Comparison of ENCODE assay signal across 24 cellular contexts in genomic region chr4:102447413-102447812, GRCh38. TPM values are rescaled to one million over a fixed set of nuclear protein-coding genes. Genes with fewer than 3 reads are reported as not detected.
A peak's percentile ranks its signal among the peaks of the same experiment; 100 is the strongest.
DNase-seq lines count a peak whose midpoint lies in the region; ATAC-seq, FAIRE-seq and TF ChIP-seq lines count a peak whose summit lies in the region.
"Had no signal": no experiment of that assay in that cellular context is flagged by ENCODE, and none has a peak within 500 bp of the region (broad histone marks: within the 10 kb centered on the region; RNA-seq: fewer than 3 reads in every experiment).

No MANE protein-coding gene starts in this region.

- in situ Hi-C loops in GM12878 (cut with MboI) = loop anchor here (5.0 kb wide), 2 partner anchors 175 to 640 kb away; no protein-coding TSS in a partner anchor

- no peaks in the 10 kb centered on the region for H3K9me3 ChIP-seq in CD4-positive, CD25-positive, alpha-beta regulatory T cell (ENCODE audit: control insufficient read depth in 2 of 2, low read length in 2 of 2)
- H3K9me3 ChIP-seq in GM12878 (replicated peaks; ENCODE audit: control insufficient read depth, insufficient read depth, low read length) = no peaks in the 10 kb centered on the region
- H3K9me3 ChIP-seq: Caco-2, pancreas, thyroid gland had no signal

- no peak overlapping the region for H3K4me3 ChIP-seq in CD4-positive, CD25-positive, alpha-beta regulatory T cell (ENCODE audit: low read depth, low read length)
- H3K4me3 ChIP-seq in GM12878 = no peak overlapping the region
- H3K4me3 ChIP-seq: lung, pancreas, thyroid gland had no signal

- no peak for TF ChIP-seq RAD21 in GM12878 (IDR thresholded peaks at IDR 0.05; ENCODE audit: insufficient read depth, low read depth, low read length)

- H3K4me3 Mint-ChIP-seq in CD4-positive, CD25-positive, alpha-beta regulatory T cell = peak overlapping the region in 2 of 4 donors; percentile 5 to 13
- H3K4me3 Mint-ChIP-seq: activated T-helper 1 cell treated with anti-CD3 and anti-CD28 coated beads, Interleukin-12 subunit alpha, Interleukin-12 subunit beta, Interleukin-2, Interleukin-4 antibody, amounts not matched to agents 30 ng/mL and 10 ng/mL and 1 ng/mL, durations not matched to agents 14 hours and 24 hours and 36 hours; stimulated activated memory B cell treated with anti-CD40 and anti-IgM and Interleukin-4, amounts not matched to agents 10 μg/mL and 1 μg/mL and 100 μg/mL, for 72 hours had no signal

- H3K36me3 Mint-ChIP-seq in CD4-positive, CD25-positive, alpha-beta regulatory T cell = no peaks in the 10 kb centered on the region
- H3K36me3 Mint-ChIP-seq: stimulated activated memory B cell treated with anti-CD40 and anti-IgM and Interleukin-4, amounts not matched to agents 10 μg/mL and 1 μg/mL and 100 μg/mL, for 72 hours had no signal

- SMC1A ChIA-PET in GM12878 (lab: Charles Lee; ENCODE audit: uncharacterized antibody, unreplicated experiment) = interaction anchor here (0.8 to 2.9 kb wide), 10 partner anchors 15 to 644 kb away, joined by 3 to 39 read pairs (median 6); no protein-coding TSS in a partner anchor

- TF ChIP-seq EP300 in GM12878 (IDR thresholded peaks at IDR 0.05; ENCODE audit: borderline replicate concordance in 1 of 2, control insufficient read depth in 1 of 2, low read depth in 2 of 2, low read length in 2 of 2) = no peak

- H3K9ac ChIP-seq in GM12878 (ENCODE audit: control insufficient read depth, insufficient read depth, low read length) = no peak overlapping the region

- ATAC-seq in CD4-positive, CD25-positive, alpha-beta regulatory T cell (ENCODE audit: low read depth in 2 of 2) = peak in 1 of 2 donors; percentile 56
- peak; percentile 51 for ATAC-seq in HG03159 (IDR thresholded peaks at IDR 0.05; ENCODE audit: unreplicated experiment)
- peak; percentile 49 for ATAC-seq in GM12878
- ATAC-seq: pancreas; sciatic nerve; stimulated activated memory B cell treated with anti-CD40 and anti-IgM and Interleukin-4, amounts not matched to agents 10 μg/mL and 1 μg/mL and 100 μg/mL, for 72 hours had no signal

- no peaks in the 10 kb centered on the region for H4K20me1 ChIP-seq in GM12878 (ENCODE audit: control insufficient read depth, insufficient read depth)

- H3K4me1 ChIP-seq in CD4-positive, CD25-positive, alpha-beta regulatory T cell (ENCODE audit: control insufficient read depth, insufficient read depth, low read length, poor library complexity, severe bottlenecking) = no peaks in the 10 kb centered on the region
- H3K4me1 ChIP-seq in GM12878 (ENCODE audit: control insufficient read depth, insufficient read depth, low read length) = no peaks in the 10 kb centered on the region
- H3K4me1 ChIP-seq: thyroid gland had no signal

- no peaks in the 10 kb centered on the region for H3K9me3 Mint-ChIP-seq in CD4-positive, CD25-positive, alpha-beta regulatory T cell
- H3K9me3 Mint-ChIP-seq: activated T-helper 1 cell treated with anti-CD3 and anti-CD28 coated beads, Interleukin-12 subunit alpha, Interleukin-12 subunit beta, Interleukin-2, Interleukin-4 antibody, amounts not matched to agents 30 ng/mL and 10 ng/mL and 1 ng/mL, durations not matched to agents 14 hours and 24 hours and 36 hours; stimulated activated memory B cell treated with anti-CD40 and anti-IgM and Interleukin-4, amounts not matched to agents 10 μg/mL and 1 μg/mL and 100 μg/mL, for 72 hours had no signal

- peaks cover 8 to 15% (median 12%) of the 10 kb centered on the region in 4 donors for H3K4me1 Mint-ChIP-seq in CD4-positive, CD25-positive, alpha-beta regulatory T cell
- H3K4me1 Mint-ChIP-seq: stimulated activated memory B cell treated with anti-CD40 and anti-IgM and Interleukin-4, amounts not matched to agents 10 μg/mL and 1 μg/mL and 100 μg/mL, for 72 hours had no signal

- intact Hi-C loops in GM12878 (cut with micrococcal nuclease; ENCODE audit: unreplicated experiment) = loop anchor here (5.0 kb wide), 1 partner anchor 645 kb away; no protein-coding TSS in a partner anchor

- no TSS peak for BruUV-seq in GM12878 (replicated peaks; lab: Mats Ljungman, UMichigan)

- CTCF ChIA-PET in GM12878 (lab: Yijun Ruan, JAX) = interaction anchor here (0.7 to 3.6 kb wide), 15 partner anchors 30 to 653 kb away, joined by 3 to 34 read pairs (median 4); partner anchors contain the start of gene BDH2

- RAD21 ChIA-PET in GM12878 (lab: Charles Lee; ENCODE audit: unreplicated experiment) = interaction anchor here (1.0 to 1.9 kb wide), 5 partner anchors 99 to 178 kb away, joined by 3 to 13 read pairs (median 5); no protein-coding TSS in a partner anchor

- H3K79me2 ChIP-seq in GM12878 (ENCODE audit: control insufficient read depth, insufficient read depth, low read length) = no peaks in the 10 kb centered on the region

- no peaks in the 10 kb centered on the region for H3K27me3 ChIP-seq in CD4-positive, CD25-positive, alpha-beta regulatory T cell (ENCODE audit: control insufficient read depth, insufficient read depth, low read length)
- H3K27me3 ChIP-seq in GM12878 (replicated peaks in 1 of 2; ENCODE audit: control insufficient read depth in 2 of 2, insufficient read depth in 2 of 2, low read length in 1 of 2) = no peaks in the 10 kb centered on the region
- H3K27me3 ChIP-seq: pancreas, thyroid gland had no signal

- no peak for TF ChIP-seq POLR2A in GM12878 (IDR thresholded peaks at IDR 0.05; ENCODE audit: low read depth, low read length)

- no peak overlapping the region for H2AFZ ChIP-seq in GM12878 (ENCODE audit: control insufficient read depth, low read depth, low read length)

- WGBS in GM12878 (ENCODE audit: insufficient coverage, insufficient replicate concordance, low lambda C conversion rate, missing lambda C conversion rate) = 41% methylated on average over 4 of the region's 4 CpGs

- H3K4me2 ChIP-seq in GM12878 (ENCODE audit: control insufficient read depth, insufficient read depth) = no peak overlapping the region

- H3K27ac Mint-ChIP-seq in CD4-positive, CD25-positive, alpha-beta regulatory T cell = no peak overlapping the region
- H3K27ac Mint-ChIP-seq: activated T-helper 1 cell treated with anti-CD3 and anti-CD28 coated beads, Interleukin-12 subunit alpha, Interleukin-12 subunit beta, Interleukin-2, Interleukin-4 antibody, amounts not matched to agents 30 ng/mL and 10 ng/mL and 1 ng/mL, durations not matched to agents 14 hours and 24 hours and 36 hours; stimulated activated memory B cell treated with anti-CD40 and anti-IgM and Interleukin-4, amounts not matched to agents 10 μg/mL and 1 μg/mL and 100 μg/mL, for 72 hours had no signal

- POLR2A ChIA-PET in GM12878 (lab: Charles Lee) = no interaction called here

- DNase-seq in CD4-positive, CD25-positive, alpha-beta regulatory T cell = peak in 2 of 3 donors; percentile 8 to 86
- no peak for DNase-seq in GM18507 (ENCODE audit: extremely low spot score, insufficient read length, low read depth)
- no peak for DNase-seq in GM12878 (ENCODE audit: low read depth, low spot score)
- no peak for DNase-seq in NCI-H2081 (lab: John Stamatoyannopoulos, UW)
- DNase-seq in NCI-H2171 (lab: John Stamatoyannopoulos, UW) = no peak
- no peak for DNase-seq in superior temporal gyrus (ENCODE audit: extremely low spot score)
- no peak for DNase-seq in cerebellar nuclear complex (lab: John Stamatoyannopoulos, UW)
- DNase-seq: Caco-2, hypothalamus, Kasumi-1, NCI-H1105, NCI-H69, pancreas, Right ventricle myocardium superior, thyroid gland had no signal

- no peak overlapping the region for H3K27ac ChIP-seq in CD4-positive, CD25-positive, alpha-beta regulatory T cell (ENCODE audit: insufficient read depth, low read length, poor library complexity, severe bottlenecking)
- H3K27ac ChIP-seq in GM12878 (ENCODE audit: control insufficient read depth, insufficient read depth) = no peak overlapping the region
- H3K27ac ChIP-seq: pancreas, thyroid gland had no signal

- no peak for TF ChIP-seq CTCF in GM12878 (IDR thresholded peaks at IDR 0.05 in 2 of 3, conservative IDR thresholded peaks at IDR 0.05 in 1 of 3; ENCODE audit: control insufficient read depth in 2 of 3, extremely low read depth in 1 of 3, insufficient read depth in 1 of 3, low read depth in 3 of 3, low read length in 3 of 3)

- peak; percentile 29 for FAIRE-seq in GM18507 (lab: Jason Lieb, UNC)
- FAIRE-seq in GM12878 (lab: Jason Lieb, UNC) = no peak
- FAIRE-seq: bronchial epithelial cell, frontal cortex, GM19239, keratinocyte, pancreas had no signal

- peaks cover 12% of the 10 kb centered on the region for H3K27me3 Mint-ChIP-seq in CD4-positive, CD25-positive, alpha-beta regulatory T cell
- H3K27me3 Mint-ChIP-seq: stimulated activated memory B cell treated with anti-CD40 and anti-IgM and Interleukin-4, amounts not matched to agents 10 μg/mL and 1 μg/mL and 100 μg/mL, for 72 hours had no signal

- H3K36me3 ChIP-seq in CD4-positive, CD25-positive, alpha-beta regulatory T cell (ENCODE audit: control insufficient read depth, insufficient read depth, low read length) = no peaks in the 10 kb centered on the region
- no peaks in the 10 kb centered on the region for H3K36me3 ChIP-seq in GM12878 (ENCODE audit: control insufficient read depth in 2 of 2, insufficient read depth in 2 of 2, low read length in 1 of 2)
- H3K36me3 ChIP-seq: pancreas, thyroid gland had no signal

TF ChIP-seq in GM12878, 131 proteins besides CTCF, POLR2A, EP300 and RAD21 (continues in another document):
- TF ChIP-seq NBN (IDR thresholded peaks at IDR 0.05) (no peak), TAF1 (IDR thresholded peaks at IDR 0.05; ENCODE audit: borderline replicate concordance, low read depth, low read length) (no peak), CBFB (IDR thresholded peaks at IDR 0.05; ENCODE audit: low read depth) (no peak), ASH2L (IDR thresholded peaks at IDR 0.05; ENCODE audit: borderline replicate concordance, low read depth) (no peak)

RNA-seq across cellular contexts. Expression of gene NFKB1, which starts 53.7 kb away (rescaled TPM):
- 152 TPM for total RNA-seq in CD4-positive, CD25-positive, alpha-beta regulatory T cell
- 10 to 100 TPM in 3 of 4 donors, 1 to 10 TPM in 1; 9.2 to 21.8 (median 13.6) TPM for polyA plus RNA-seq in CD4-positive, CD25-positive, alpha-beta regulatory T cell
- total RNA-seq in GM12878 (2013; cell fraction: nucleolus; rRNA removed) = 92.3 and 97.9 TPM in 2 replicates
- total RNA-seq in GM12878 (2014; rRNA removed) (51.0 and 53.0 TPM in 2 replicates), GM12878 (2014; rRNA removed; fragmentation: Illumina TruSeq; extraction: Trizol) (67.4 and 68.6 TPM in 2 replicates), GM12878 (2021) (106 and 110 TPM in 2 replicates)
- polyA plus RNA-seq in GM12878 (2011; ENCODE audit: low read depth) = 43.4 TPM
- polyA plus RNA-seq in GM12878 (2011; rRNA removed) (67.0 and 69.7 TPM in 2 replicates), GM12878 (2014; fragmentation: Illumina TruSeq; extraction: Trizol) (82.1 and 85.3 TPM in 2 replicates), GM12878 (2014; fragmentation: Nextera tagmentation; extraction: Ambion mirVana) (10 to 100 TPM; 20.8 to 32.7 TPM), GM12878 (2014; rRNA removed) (61.6 and 62.3 TPM in 2 replicates), GM12878 (2016; fragmentation: Nextera tagmentation; extraction: Ambion mirVana) (1 to 10 TPM; 8.7 to 9.0 TPM)
- 66.5 and 76.6 TPM in 2 replicates for polyA plus RNA-seq in GM12878 (2011; cell fraction: cytosol; rRNA removed)
- 68.3 and 72.4 TPM in 2 replicates for polyA plus RNA-seq in GM12878 (2011; cell fraction: nucleus; rRNA removed)
- polyA plus RNA-seq in GM12878 (2012) = 46.4 and 59.8 TPM in 2 replicates
- polyA minus RNA-seq in GM12878 (2011; rRNA and poly(A)+ RNA removed) = 104 and 111 TPM in 2 replicates
- 35.4 and 41.8 TPM in 2 replicates for polyA minus RNA-seq in GM12878 (2011; cell fraction: cytosol; rRNA and poly(A)+ RNA removed)
- 42.3 and 64.8 TPM in 2 replicates for polyA minus RNA-seq in GM12878 (2011; cell fraction: nucleus; rRNA and poly(A)+ RNA removed)

Comparison
In these comparisons a context has a peak if more than half of its experiments do, and no peak if none do; other contexts are left out.
1. DNase-seq: peak in CD4-positive, CD25-positive, alpha-beta regulatory T cell (2 of 3); none in GM18507 (single experiment), GM12878 (single experiment), NCI-H2081 (0 of 2), NCI-H2171 (single experiment), superior temporal gyrus (single experiment) and cerebellar nuclear complex (0 of 2).